30 cellular contexts compared by ENCODE assay signal in genomic region chr12:73726881-73727280, GRCh38.
"Had no signal": no experiment of that assay in that cellular context is flagged by ENCODE, and none has a peak within 500 bp of the region (broad histone marks: within the 10 kb centered on the region; RNA-seq: fewer than 3 reads in every experiment).

No MANE protein-coding gene starts in this region.

- H3K4me3 ChIP-seq: cardiac muscle cell, K562, MG63, SJSA1 had no signal

- FAIRE-seq: K562 had no signal

- H3K4me1 ChIP-seq: SJSA1 had no signal

- H3K27ac ChIP-seq: brain microvascular endothelial cell, cardiac muscle cell, SJSA1, WERI-Rb-1 had no signal

- H3K9me3 ChIP-seq: MG63, SJSA1 had no signal

- DNase-seq: activated CD4-positive, alpha-beta T cell treated with anti-CD3 and anti-CD28 coated beads for 1 hour; activated CD4-positive, alpha-beta T cell treated with anti-CD3 and anti-CD28 coated beads for 48 hours; activated CD4-positive, CD25-positive, alpha-beta regulatory T cell; activated CD8-positive, alpha-beta T cell treated with anti-CD3 and anti-CD28 coated beads for 36 hours; activated effector memory CD4-positive, alpha-beta T cell treated with anti-CD3 and anti-CD28 coated beads, Interleukin-2, amount 50 U/mL, for 16 hours; activated naive CD4-positive, alpha-beta T cell; activated naive CD4-positive, alpha-beta T cell treated with anti-CD3 and anti-CD28 coated beads, Interleukin-2, amount 50 U/mL, for 16 hours; activated naive CD8-positive, alpha-beta T cell treated with anti-CD3 and anti-CD28 coated beads for 36 hours; activated T-cell treated with anti-CD3 and anti-CD28 coated beads, Interleukin-2, amount 50 U/mL, for 1 hour; activated T-cell treated with anti-CD3 and anti-CD28 coated beads, Interleukin-2, amount 50 U/mL, for 72 hours; amniotic stem cell; aorta; brain microvascular endothelial cell; IMR-90; Karpas-422; MG63; NCI-H1048; NCI-H1436 treated with DMSO at 0.1 percent for 48 hours; NCI-H1694 treated with DMSO at 0.1 percent for 48 hours; NCI-H2029; NCI-H2107; NCI-H2171; NCI-H446; NCI-H510A treated with DMSO at 0.1 percent for 48 hours; SHP77; T1000; WERI-Rb-1 had no signal

- H3K27me3 ChIP-seq: brain microvascular endothelial cell, cardiac muscle cell, MG63, SJSA1 had no signal

- H3K36me3 ChIP-seq: brain microvascular endothelial cell, cardiac muscle cell, MG63, SJSA1, WERI-Rb-1 had no signal
